Comparison of ENCODE assay signal across 36 cellular contexts in genomic region chr5:136590581-136590980, GRCh38.
"Had no signal": no experiment of that assay in that cellular context is flagged by ENCODE, and none has a peak within 500 bp of the region (broad histone marks: within the 10 kb centered on the region; RNA-seq: fewer than 3 reads in every experiment).

No MANE protein-coding gene starts in this region.

- H3K4me1 Mint-ChIP-seq: activated B cell treated with CpG ODN at 0.5 μM for 24 hours; activated CD4-positive, alpha-beta T cell treated with anti-CD3 and anti-CD28 coated beads, Interleukin-2, amount 10 ng/mL, durations not matched to agents 24 days and 14 days; activated naive CD4-positive, alpha-beta T cell treated with anti-CD3 and anti-CD28 coated beads, Interleukin-2, amount 10 ng/mL, durations not matched to agents 7 days and 5 days; activated naive CD4-positive, alpha-beta T cell treated with anti-CD3 and anti-CD28 coated beads, Interleukin-2, amount 50 U/mL, for 24 hours; activated naive CD8-positive, alpha-beta T cell treated with anti-CD3 and anti-CD28 coated beads, Interleukin-2, amount 10 ng/mL, durations not matched to agents 7 days and 5 days; activated naive CD8-positive, alpha-beta T cell treated with anti-CD3 and anti-CD28 coated beads, Interleukin-2, amount 50 U/mL, for 24 hours; brain; central memory CD8-positive, alpha-beta T cell had no signal

- H3K9me3 ChIP-seq: ascending aorta had no signal

- H3K27me3 Mint-ChIP-seq: activated CD4-positive, alpha-beta memory T cell treated with anti-CD3 and anti-CD28 coated beads for 36 hours; activated CD4-positive, alpha-beta T cell treated with anti-CD3 and anti-CD28 coated beads, Interleukin-2, amount 10 ng/mL, durations not matched to agents 24 days and 14 days; activated CD8-positive, alpha-beta T cell treated with anti-CD3 and anti-CD28 coated beads for 36 hours; activated naive CD4-positive, alpha-beta T cell treated with anti-CD3 and anti-CD28 coated beads, Interleukin-2, amount 10 ng/mL, durations not matched to agents 7 days and 5 days; activated naive CD4-positive, alpha-beta T cell treated with anti-CD3 and anti-CD28 coated beads, Interleukin-2, amount 50 U/mL, for 24 hours; activated naive CD8-positive, alpha-beta T cell; activated naive CD8-positive, alpha-beta T cell treated with anti-CD3 and anti-CD28 coated beads, Interleukin-2, amount 10 ng/mL, durations not matched to agents 7 days and 5 days; activated naive CD8-positive, alpha-beta T cell treated with anti-CD3 and anti-CD28 coated beads, Interleukin-2, amount 50 U/mL, for 24 hours; central memory CD8-positive, alpha-beta T cell had no signal

- H3K9me3 Mint-ChIP-seq: activated CD4-positive, alpha-beta T cell treated with anti-CD3 and anti-CD28 coated beads, Interleukin-2, amount 10 ng/mL, durations not matched to agents 24 days and 14 days; activated naive CD4-positive, alpha-beta T cell treated with anti-CD3 and anti-CD28 coated beads, Interleukin-2, amount 10 ng/mL, durations not matched to agents 7 days and 5 days; activated T-helper 2 cell treated with anti-CD3 and anti-CD28 coated beads, Interferon-gamma antibody, Interleukin-2, Interleukin-4, amounts not matched to agents 10 μg/mL and 5 μg/mL and 100 μg/mL, durations not matched to agents 14 hours and 24 hours and 36 hours; central memory CD8-positive, alpha-beta T cell; T-helper 1 cell treated with Interleukin-12 subunit alpha and Interleukin-12 subunit beta and Interleukin-4 antibody, amounts not matched to agents 30 μg/mL and 1 μg/mL, for 36 hours; T-helper 2 cell treated with Interferon-gamma antibody and Interleukin-4, amounts not matched to agents 5 μg/mL and 100 μg/mL, for 36 hours had no signal

- H3K27me3 ChIP-seq: ascending aorta, cardiac muscle cell had no signal

- H3K27ac ChIP-seq: ascending aorta, cardiac muscle cell, VCaP had no signal

- H3K36me3 ChIP-seq: ascending aorta, cardiac muscle cell had no signal

- H3K4me1 ChIP-seq: ascending aorta had no signal

- H3K4me3 Mint-ChIP-seq: activated B cell treated with CpG ODN at 0.5 μM for 24 hours; activated CD4-positive, alpha-beta memory T cell treated with anti-CD3 and anti-CD28 coated beads for 36 hours; activated CD4-positive, alpha-beta T cell treated with anti-CD3 and anti-CD28 coated beads, Interleukin-2, amount 10 ng/mL, durations not matched to agents 24 days and 14 days; activated CD8-positive, alpha-beta T cell treated with anti-CD3 and anti-CD28 coated beads for 36 hours; activated naive CD4-positive, alpha-beta T cell treated with anti-CD3 and anti-CD28 coated beads, Interleukin-2, amount 10 ng/mL, durations not matched to agents 7 days and 5 days; activated naive CD4-positive, alpha-beta T cell treated with anti-CD3 and anti-CD28 coated beads, Interleukin-2, amount 50 U/mL, for 24 hours; activated naive CD8-positive, alpha-beta T cell; activated naive CD8-positive, alpha-beta T cell treated with anti-CD3 and anti-CD28 coated beads, Interleukin-2, amount 10 ng/mL, durations not matched to agents 7 days and 5 days; activated naive CD8-positive, alpha-beta T cell treated with anti-CD3 and anti-CD28 coated beads, Interleukin-2, amount 50 U/mL, for 24 hours; brain; central memory CD8-positive, alpha-beta T cell; T-helper 1 cell treated with Interleukin-12 subunit alpha and Interleukin-12 subunit beta and Interleukin-4 antibody, amounts not matched to agents 30 μg/mL and 1 μg/mL, for 36 hours; T-helper 2 cell treated with Interferon-gamma antibody and Interleukin-4, amounts not matched to agents 5 μg/mL and 100 μg/mL, for 36 hours had no signal

- DNase-seq: activated B cell treated with CpG ODN at 0.5 μM for 24 hours; activated CD4-positive, alpha-beta memory T cell treated with anti-CD3 and anti-CD28 coated beads for 36 hours; activated CD4-positive, alpha-beta T cell treated with anti-CD3 and anti-CD28 coated beads for 4 hours; activated CD4-positive, alpha-beta T cell treated with anti-CD3 and anti-CD28 coated beads, Interleukin-2, amount 10 ng/mL, durations not matched to agents 24 days and 14 days; activated CD4-positive, alpha-beta T cell treated with anti-CD3 and anti-CD28 coated beads, Interleukin-2, amount 50 U/mL, for 1 hour; activated CD4-positive, alpha-beta T cell treated with anti-CD3 and anti-CD28 coated beads, Interleukin-2, amount 50 U/mL, for 4 hours; activated CD4-positive, CD25-positive, alpha-beta regulatory T cell treated with anti-CD3 and anti-CD28 coated beads, Interleukin-2, amount 50 U/mL, for 72 hours; activated CD8-positive, alpha-beta memory T cell treated with anti-CD3 and anti-CD28 coated beads, Interleukin-2, amount 50 U/mL, for 4 hours; activated CD8-positive, alpha-beta T cell treated with anti-CD3 and anti-CD28 coated beads for 36 hours; activated effector memory CD4-positive, alpha-beta T cell treated with Interleukin-2 at 50 U/mL for 16 hours; activated gamma-delta T cell; activated naive CD4-positive, alpha-beta T cell treated with anti-CD3 and anti-CD28 coated beads, Interleukin-2, amount 10 ng/mL, durations not matched to agents 7 days and 5 days; activated naive CD4-positive, alpha-beta T cell treated with Interleukin-2 at 50 U/mL for 16 hours; activated naive CD8-positive, alpha-beta T cell treated with anti-CD3 and anti-CD28 coated beads, Interleukin-2, amount 10 ng/mL, durations not matched to agents 7 days and 5 days; activated naive CD8-positive, alpha-beta T cell treated with anti-CD3 and anti-CD28 coated beads, Interleukin-2, amount 50 U/mL, for 24 hours; activated T-cell treated with anti-CD3 and anti-CD28 coated beads for 4 hours; activated T-cell treated with anti-CD3 and anti-CD28 coated beads, Interleukin-2, amount 50 U/mL, for 1 hour; activated T-cell treated with anti-CD3 and anti-CD28 coated beads, Interleukin-2, amount 50 U/mL, for 48 hours; amygdala; anterior cingulate cortex; caudate nucleus; cerebellar nuclear complex; SW 1271; T-helper 1 cell; T-helper 9 cell had no signal

- H3K4me3 ChIP-seq: ascending aorta, cardiac muscle cell had no signal

- H3K36me3 Mint-ChIP-seq: activated CD4-positive, alpha-beta memory T cell treated with anti-CD3 and anti-CD28 coated beads for 36 hours; activated naive CD4-positive, alpha-beta T cell treated with anti-CD3 and anti-CD28 coated beads, Interleukin-2, amount 10 ng/mL, durations not matched to agents 7 days and 5 days; activated naive CD4-positive, alpha-beta T cell treated with anti-CD3 and anti-CD28 coated beads, Interleukin-2, amount 50 U/mL, for 24 hours; activated naive CD8-positive, alpha-beta T cell; activated naive CD8-positive, alpha-beta T cell treated with anti-CD3 and anti-CD28 coated beads, Interleukin-2, amount 10 ng/mL, durations not matched to agents 7 days and 5 days; brain had no signal

- FAIRE-seq: TTC549 had no signal

- ATAC-seq: activated CD8-positive, alpha-beta T cell treated with anti-CD3 and anti-CD28 coated beads for 36 hours; activated naive CD8-positive, alpha-beta T cell treated with anti-CD3 and anti-CD28 coated beads, Interleukin-2, amount 50 U/mL, for 24 hours had no signal
